In genomic region chr1:66464802-66465201, GRCh38 we compare ENCODE assay signal across 14 cellular contexts.
DNase-seq lines count a peak whose midpoint lies in the region; ATAC-seq and TF ChIP-seq lines count a peak whose summit lies in the region.
"Had no signal": no experiment of that assay in that cellular context is flagged by ENCODE, and none has a peak within 500 bp of the region (broad histone marks: within the 10 kb centered on the region; RNA-seq: fewer than 3 reads in every experiment).

No MANE protein-coding gene starts in this region.

- no peak overlapping the region for H3K4me3 ChIP-seq in HFF-Myc (replicated peaks; ENCODE audit: low read depth, low read length)
- no peak overlapping the region for H3K4me3 ChIP-seq in adipocyte (ENCODE audit: low read length)

- no peak for ATAC-seq in HG03095 (IDR thresholded peaks at IDR 0.05; ENCODE audit: unreplicated experiment)
- no peak for ATAC-seq in HG03354 (IDR thresholded peaks at IDR 0.05; ENCODE audit: poor library complexity, severe bottlenecking, unreplicated experiment)

- DNase-seq in A172 (ENCODE audit: low spot score) (peak; percentile 85), HFF-Myc (ENCODE audit: extremely low read depth, low read depth) (peak; percentile 56), adipocyte (ENCODE audit: low read depth) (peak; percentile 80), fibroblast of the conjunctiva (ENCODE audit: low read depth) (peak; percentile 68), RPMI8226 (no peak)
- DNase-seq in stimulated activated CD4-positive, alpha-beta T cell treated with anti-CD3 and anti-CD28 coated beads, Interleukin-12 subunit alpha, Interleukin-12 subunit beta, amount 100 ng/mL, for 4 hours = no peak
- DNase-seq: activated T-cell treated with anti-CD3 and anti-CD28 coated beads for 4 hours, AML-193, erythroblast, NCI-H446 treated with DMSO at 0.1 percent for 48 hours, Right ventricle myocardium superior, small intestine had no signal

- peaks cover 35% of the 10 kb centered on the region for H3K4me1 ChIP-seq in adipocyte (ENCODE audit: control insufficient read depth, insufficient read depth, low read length)

- H3K36me3 ChIP-seq in adipocyte (ENCODE audit: control insufficient read depth, insufficient read depth, low read length, severe bottlenecking) = no peaks in the 10 kb centered on the region

- H3K9ac ChIP-seq in adipocyte (ENCODE audit: low read length) = peak overlapping the region; percentile 46

- H3K9me3 ChIP-seq in adipocyte (ENCODE audit: control insufficient read depth, low read length) = peaks cover 6% of the 10 kb centered on the region

- no peak for TF ChIP-seq CTCF in HFF-Myc (IDR thresholded peaks at IDR 0.05; ENCODE audit: low read depth, low read length, missing control alignments)

- no peaks in the 10 kb centered on the region for H3K27me3 ChIP-seq in adipocyte (replicated peaks; ENCODE audit: control insufficient read depth, insufficient read depth, low read length)

Comparison
In these comparisons a context has a peak if more than half of its experiments do, and no peak if none do; other contexts are left out.
1. DNase-seq: peak in A172 (single experiment), HFF-Myc (single experiment), adipocyte (single experiment) and fibroblast of the conjunctiva (single experiment); none in RPMI8226 (single experiment) and stimulated activated CD4-positive, alpha-beta T cell treated with anti-CD3 and anti-CD28 coated beads, Interleukin-12 subunit alpha, Interleukin-12 subunit beta, amount 100 ng/mL, for 4 hours (single experiment).